ENCODE assay signal across 31 cellular contexts in genomic region chr9:126225611-126226609, GRCh38.
"Had no signal": no experiment of that assay in that cellular context is flagged by ENCODE, and none has a peak within 500 bp of the region (broad histone marks: within the 10 kb centered on the region; RNA-seq: fewer than 3 reads in every experiment).

No MANE protein-coding gene starts in this region.

- H3K9me3 Mint-ChIP-seq: activated CD4-positive, alpha-beta T cell treated with anti-CD3 and anti-CD28 coated beads, Interleukin-2, amount 10 ng/mL, durations not matched to agents 24 days and 14 days; activated naive CD4-positive, alpha-beta T cell treated with anti-CD3 and anti-CD28 coated beads for 36 hours; activated naive CD4-positive, alpha-beta T cell treated with anti-CD3 and anti-CD28 coated beads, Interleukin-2, amount 50 U/mL, for 72 hours; activated T-cell treated with anti-CD3 and anti-CD28 coated beads, Interleukin-2, amount 50 U/mL, for 4 hours; activated T-helper 1 cell treated with anti-CD3 and anti-CD28 coated beads, Interleukin-12 subunit alpha, Interleukin-12 subunit beta, Interleukin-2, Interleukin-4 antibody, amounts not matched to agents 30 ng/mL and 10 ng/mL and 1 ng/mL, durations not matched to agents 14 hours and 24 hours and 36 hours; T-helper 1 cell treated with Interleukin-12 subunit alpha and Interleukin-12 subunit beta and Interleukin-4 antibody, amounts not matched to agents 30 μg/mL and 1 μg/mL, for 36 hours; T-helper 2 cell treated with Interferon-gamma antibody and Interleukin-4, amounts not matched to agents 5 μg/mL and 100 μg/mL, for 36 hours had no signal

- H3K4me3 Mint-ChIP-seq: activated CD4-positive, alpha-beta T cell treated with anti-CD3 and anti-CD28 coated beads, Interleukin-2, amount 10 ng/mL, durations not matched to agents 24 days and 14 days; activated CD8-positive, alpha-beta T cell treated with anti-CD3 and anti-CD28 coated beads for 36 hours; activated naive CD4-positive, alpha-beta T cell treated with anti-CD3 and anti-CD28 coated beads for 36 hours; activated T-cell treated with anti-CD3 and anti-CD28 coated beads, Interleukin-2, amount 50 U/mL, for 4 hours; activated T-helper 1 cell treated with anti-CD3 and anti-CD28 coated beads, Interleukin-12 subunit alpha, Interleukin-12 subunit beta, Interleukin-2, Interleukin-4 antibody, amounts not matched to agents 30 ng/mL and 10 ng/mL and 1 ng/mL, durations not matched to agents 14 hours and 24 hours and 36 hours; T-helper 1 cell treated with Interleukin-12 subunit alpha and Interleukin-12 subunit beta and Interleukin-4 antibody, amounts not matched to agents 30 μg/mL and 1 μg/mL, for 36 hours; T-helper 2 cell treated with Interferon-gamma antibody and Interleukin-4, amounts not matched to agents 5 μg/mL and 100 μg/mL, for 36 hours had no signal

- DNase-seq: activated CD4-positive, alpha-beta T cell treated with anti-CD3 and anti-CD28 coated beads, Interleukin-2, amount 10 ng/mL, durations not matched to agents 24 days and 14 days; activated CD4-positive, alpha-beta T cell treated with anti-CD3 and anti-CD28 coated beads, Interleukin-2, amount 50 U/mL, for 4 hours; activated CD8-positive, alpha-beta T cell treated with anti-CD3 and anti-CD28 coated beads for 36 hours; activated gamma-delta T cell treated with Interleukin-2 at 50 U/mL for 16 hours; activated naive CD4-positive, alpha-beta T cell treated with anti-CD3 and anti-CD28 coated beads for 36 hours; activated T-cell treated with anti-CD3 and anti-CD28 coated beads for 4 hours; activated T-cell treated with anti-CD3 and anti-CD28 coated beads, Interleukin-2, amount 50 U/mL, for 4 hours; adrenal gland; body of pancreas; Karpas-422; KBM-7; NCI-H1105 treated with DMSO at 0.1 percent for 48 hours; NCI-H1436; NCI-H1694; NCI-H1930; NCI-H345; NCI-H524 treated with DMSO at 0.1 percent for 48 hours; NK-92 treated with Interleukin-12 subunit alpha and Interleukin-12 subunit beta, amount 100 ng/mL, for 24 hours; PC-3; RPMI8226; SHP77 treated with DMSO at 0.1 percent for 48 hours; SK-N-SH had no signal

- H3K4me3 ChIP-seq: adrenal gland, body of pancreas, breast epithelium, Peyer's patch, SJSA1 had no signal

- H3K36me3 ChIP-seq: adrenal gland, breast epithelium, Peyer's patch, SJSA1 had no signal

- H3K27ac ChIP-seq: adrenal gland, body of pancreas, breast epithelium, Peyer's patch, SJSA1 had no signal

- H3K4me1 ChIP-seq: adrenal gland, breast epithelium, Peyer's patch, SJSA1 had no signal

- FAIRE-seq: astrocyte, TTC549 had no signal

- ATAC-seq: activated CD8-positive, alpha-beta T cell treated with anti-CD3 and anti-CD28 coated beads for 36 hours; activated naive CD4-positive, alpha-beta T cell treated with anti-CD3 and anti-CD28 coated beads, Interleukin-2, amount 50 U/mL, for 72 hours; activated T-cell treated with anti-CD3 and anti-CD28 coated beads, Interleukin-2, amount 50 U/mL, for 4 hours; body of pancreas; PC-3 had no signal

- H3K27ac Mint-ChIP-seq: activated CD4-positive, alpha-beta T cell treated with anti-CD3 and anti-CD28 coated beads, Interleukin-2, amount 10 ng/mL, durations not matched to agents 24 days and 14 days; activated CD8-positive, alpha-beta T cell treated with anti-CD3 and anti-CD28 coated beads for 36 hours; activated naive CD4-positive, alpha-beta T cell treated with anti-CD3 and anti-CD28 coated beads for 36 hours; activated naive CD4-positive, alpha-beta T cell treated with anti-CD3 and anti-CD28 coated beads, Interleukin-2, amount 50 U/mL, for 72 hours; activated T-helper 1 cell treated with anti-CD3 and anti-CD28 coated beads, Interleukin-12 subunit alpha, Interleukin-12 subunit beta, Interleukin-2, Interleukin-4 antibody, amounts not matched to agents 30 ng/mL and 10 ng/mL and 1 ng/mL, durations not matched to agents 14 hours and 24 hours and 36 hours; T-helper 1 cell treated with Interleukin-12 subunit alpha and Interleukin-12 subunit beta and Interleukin-4 antibody, amounts not matched to agents 30 μg/mL and 1 μg/mL, for 36 hours; T-helper 2 cell treated with Interferon-gamma antibody and Interleukin-4, amounts not matched to agents 5 μg/mL and 100 μg/mL, for 36 hours had no signal

- H3K9me3 ChIP-seq: adrenal gland, body of pancreas, Peyer's patch, SJSA1, SK-N-SH had no signal
